Comparison of ENCODE assay signal across 1 cellular context in genomic region chr1:44775078-44775929, GRCh38.
A peak's percentile ranks its signal among the peaks of the same experiment; 100 is the strongest.
TF ChIP-seq lines count a peak whose summit lies in the region.

Gene RPS8 (plus strand): TSS chr1:44775540. CDS start chr1:44775597, 57 bp downstream.

TF ChIP-seq in WTC11, 78 proteins besides CTCF, POLR2A, EP300 and RAD21 (continued from another document and continues in another):
- TF ChIP-seq SMAD3 (CRISPR knock-in tag; IDR thresholded peaks at IDR 0.05; ENCODE audit: borderline replicate concordance) (peak; percentile 70; the same call in 1 of the 2 replicates), MLX (CRISPR knock-in tag; IDR thresholded peaks at IDR 0.05) (no peak), IRF1 (CRISPR knock-in tag; IDR thresholded peaks at IDR 0.05) (no peak), ZNF425 (CRISPR knock-in tag; conservative IDR thresholded peaks at IDR 0.05) (no peak), ZMAT4 (CRISPR knock-in tag; IDR thresholded peaks at IDR 0.05) (no peak), USF2 (CRISPR knock-in tag; IDR thresholded peaks at IDR 0.05) (peak; percentile 75), ATF2 (CRISPR knock-in tag; IDR thresholded peaks at IDR 0.05; ENCODE audit: borderline replicate concordance, low read depth) (no peak), CREM (CRISPR knock-in tag; IDR thresholded peaks at IDR 0.05) (peak; percentile 99), ZNF219 (CRISPR knock-in tag; IDR thresholded peaks at IDR 0.05; ENCODE audit: borderline replicate concordance) (no peak), FOXP1 (CRISPR knock-in tag; IDR thresholded peaks at IDR 0.05; ENCODE audit: borderline replicate concordance) (peak; percentile 22), GRHL2 (CRISPR knock-in tag; IDR thresholded peaks at IDR 0.05; ENCODE audit: insufficient replicate concordance, severe bottlenecking) (no peak), CREB1 (CRISPR knock-in tag; IDR thresholded peaks at IDR 0.05) (peak; percentile 94; the same call in 1 of the 2 replicates), GABPB1 (CRISPR knock-in tag; IDR thresholded peaks at IDR 0.05) (peak; percentile 72), PRRX2 (CRISPR knock-in tag; IDR thresholded peaks at IDR 0.05) (no peak), NFATC4 (CRISPR knock-in tag; IDR thresholded peaks at IDR 0.05) (no peak), STAT6 (CRISPR knock-in tag; conservative IDR thresholded peaks at IDR 0.05; ENCODE audit: low read depth) (no peak), E2F1 (CRISPR knock-in tag; IDR thresholded peaks at IDR 0.05) (peak; percentile 82; the same call in 1 of the 2 replicates), SMAD4 (CRISPR knock-in tag; IDR thresholded peaks at IDR 0.05) (0 out of 2 replicates have a peak, but pooled peaks have one; percentile 32), USF1 (CRISPR knock-in tag; IDR thresholded peaks at IDR 0.05) (peak; percentile 76; the same call in 1 of the 2 replicates), FOXJ3 (CRISPR knock-in tag; IDR thresholded peaks at IDR 0.05; ENCODE audit: borderline replicate concordance) (no peak), NR2C2 (CRISPR knock-in tag; IDR thresholded peaks at IDR 0.05) (no peak), TEAD4 (CRISPR knock-in tag; IDR thresholded peaks at IDR 0.05) (peak; percentile 49; the same call in 1 of the 2 replicates), CBFB (CRISPR knock-in tag; IDR thresholded peaks at IDR 0.05; ENCODE audit: low read depth) (no peak), HMGXB4 (CRISPR knock-in tag; IDR thresholded peaks at IDR 0.05) (peak; percentile 73), ZNF423 (CRISPR knock-in tag; IDR thresholded peaks at IDR 0.05) (no peak), ZNF281 (CRISPR knock-in tag; IDR thresholded peaks at IDR 0.05) (peak; percentile 31; the same call in 1 of the 2 replicates), FOXP4 (CRISPR knock-in tag; IDR thresholded peaks at IDR 0.05) (peak; percentile 13; the same call in 1 of the 2 replicates), RELA (CRISPR knock-in tag; IDR thresholded peaks at IDR 0.05; ENCODE audit: borderline replicate concordance) (0 out of 2 replicates have a peak, but pooled peaks have one; percentile 22), SP1 (CRISPR knock-in tag; conservative IDR thresholded peaks at IDR 0.05) (peak; percentile 98), RORB (CRISPR knock-in tag; IDR thresholded peaks at IDR 0.05) (no peak), MAX (CRISPR knock-in tag; IDR thresholded peaks at IDR 0.05) (peak; percentile 97), PREB (CRISPR knock-in tag; IDR thresholded peaks at IDR 0.05; ENCODE audit: borderline replicate concordance) (0 out of 2 replicates have a peak, but pooled peaks have one; percentile 47), OVOL2 (CRISPR knock-in tag; IDR thresholded peaks at IDR 0.05; ENCODE audit: borderline replicate concordance) (no peak), E2F4 (CRISPR knock-in tag; IDR thresholded peaks at IDR 0.05; ENCODE audit: borderline replicate concordance, low read depth) (no peak; the same call in 1 of the 2 replicates)
